Comparison of ENCODE assay signal across 8 cellular contexts in genomic region chr7:140230517-140230861, GRCh38. TPM values are rescaled to one million over a fixed set of nuclear protein-coding genes. Genes with fewer than 3 reads are reported as not detected.
DNase-seq lines count a peak whose midpoint lies in the region; ATAC-seq and TF ChIP-seq lines count a peak whose summit lies in the region.

No MANE protein-coding gene starts in this region.

- no peak overlapping the region for H3K27ac Mint-ChIP-seq in MCF 10A (ENCODE audit: low read depth, unreplicated experiment)

- H3K4me3 ChIP-seq in right lobe of liver = peak overlapping the region; percentile 41 to 59 (median 48)

- no peaks in the 10 kb centered on the region for H3K9me3 ChIP-seq in right lobe of liver

- no peaks in the 10 kb centered on the region for H3K36me3 ChIP-seq in right lobe of liver

- intact Hi-C loops in MCF 10A (cut with micrococcal nuclease) = no loop called here
- intact Hi-C loops in right lobe of liver (cut with DNase I) = no loop called here

- H3K4me3 Mint-ChIP-seq in MCF 10A (ENCODE audit: unreplicated experiment) = peak overlapping the region; percentile 80

- H3K27me3 ChIP-seq in right lobe of liver = no peaks in the 10 kb centered on the region

- TF ChIP-seq CTCF in MCF 10A (IDR thresholded peaks at IDR 0.05; ENCODE audit: unreplicated experiment) = no peak
- no peak for TF ChIP-seq CTCF in right lobe of liver (IDR thresholded peaks at IDR 0.05)

- peaks cover 6% of the 10 kb centered on the region for H3K4me1 Mint-ChIP-seq in MCF 10A (ENCODE audit: insufficient read depth, unreplicated experiment)

- H3K4me1 ChIP-seq in right lobe of liver = peaks cover 0 to 4% (median 0%) of the 10 kb centered on the region in 4 donors

- H3K27me3 Mint-ChIP-seq in MCF 10A (ENCODE audit: insufficient read depth, unreplicated experiment) = no peaks in the 10 kb centered on the region

- no peak for TF ChIP-seq POLR2A in right lobe of liver (IDR thresholded peaks at IDR 0.05)

- no TSS peak for BruUV-seq in MCF 10A (replicated peaks; lab: Mats Ljungman, UMichigan)

- H3K27ac ChIP-seq in right lobe of liver = peak overlapping the region in 2 of 3 donors; percentile 33 to 51

- 0% methylated on average over 4 of the region's 57 CpGs for WGBS in right lobe of liver (ENCODE audit: insufficient coverage, low coverage, low lambda C conversion rate, missing lambda C conversion rate)

- no peaks in the 10 kb centered on the region for H3K36me3 Mint-ChIP-seq in MCF 10A (ENCODE audit: insufficient read depth, unreplicated experiment)

- CTCF ChIA-PET in MCF 10A (lab: Yijun Ruan, JAX) = no interaction called here

- POLR2A ChIA-PET in MCF 10A (lab: Yijun Ruan, JAX) = no interaction called here

- DNase-seq in NCI-H2227 (lab: John Stamatoyannopoulos, UW; ENCODE audit: unreplicated experiment) = peak; percentile 38
- DNase-seq in NCI-H2227 treated with DMSO at 0.1 percent for 48 hours (lab: John Stamatoyannopoulos, UW) = no peak
- peak; percentile 60 for DNase-seq in T-helper 22 cell (ENCODE audit: low read depth)
- DNase-seq in MCF 10A (ENCODE audit: unreplicated experiment) = no peak
- DNase-seq in right lobe of liver = peak in 2 of 3 donors; percentile 70 to 71
- DNase-seq in stimulated activated CD4-positive, alpha-beta T cell treated with anti-CD3 and anti-CD28 coated beads, TNF-alpha, amount 100 ng/mL, for 48 hours (ENCODE audit: low read depth in 3 of 3) = peak in 2 of 3 donors; percentile 69 to 79
- DNase-seq in C1 segment of cervical spinal cord (lab: John Stamatoyannopoulos, UW) = no peak

- ATAC-seq in right lobe of liver (peak; percentile 33 to 61 (median 44)), HG03442 (IDR thresholded peaks at IDR 0.05; ENCODE audit: unreplicated experiment) (no peak)

- H3K9me3 Mint-ChIP-seq in MCF 10A (ENCODE audit: unreplicated experiment) = no peaks in the 10 kb centered on the region

RNA-seq across cellular contexts. Expression of gene KDM7A, which starts 53.7 kb away (rescaled TPM):
- total RNA-seq in MCF 10A (2022) (12.4 and 14.2 TPM in 2 replicates), right lobe of liver (10 to 100 TPM in 1 of 6 experiments, 1 to 10 TPM in 5; 3.7 to 10.7 (median 6.8) TPM)

Comparison
In these comparisons a context has a peak if more than half of its experiments do, and no peak if none do; other contexts are left out.
1. DNase-seq: peak in NCI-H2227 (single experiment), T-helper 22 cell (single experiment), right lobe of liver (2 of 3) and stimulated activated CD4-positive, alpha-beta T cell treated with anti-CD3 and anti-CD28 coated beads, TNF-alpha, amount 100 ng/mL, for 48 hours (2 of 3); none in NCI-H2227 treated with DMSO at 0.1 percent for 48 hours (single experiment), MCF 10A (single experiment) and C1 segment of cervical spinal cord (0 of 14).